Comparison of ENCODE assay signal across 33 cellular contexts in genomic region chr13:102538938-102539337, GRCh38.
"Had no signal": no experiment of that assay in that cellular context is flagged by ENCODE, and none has a peak within 500 bp of the region (broad histone marks: within the 10 kb centered on the region; RNA-seq: fewer than 3 reads in every experiment).

No MANE protein-coding gene starts in this region.

- ATAC-seq: activated naive CD4-positive, alpha-beta T cell treated with anti-CD3 and anti-CD28 coated beads, Interleukin-2, amount 50 U/mL, for 72 hours; activated naive CD8-positive, alpha-beta T cell treated with anti-CD3 and anti-CD28 coated beads, Interleukin-2, amount 50 U/mL, for 24 hours; activated T-cell treated with anti-CD3 and anti-CD28 coated beads, Interleukin-2, amount 50 U/mL, for 4 hours; activated T-cell treated with anti-CD3 and anti-CD28 coated beads, Interleukin-2, amount 50 U/mL, for 72 hours; activated T-helper 17 cell treated with anti-CD3 and anti-CD28 coated beads, Interleukin-2, amount 50 U/mL, for 72 hours; body of pancreas had no signal

- DNase-seq: activated effector memory CD4-positive, alpha-beta T cell treated with anti-CD3 and anti-CD28 coated beads, Interleukin-2, amount 50 U/mL, for 16 hours; activated effector memory CD4-positive, alpha-beta T cell treated with Interleukin-2 at 50 U/mL for 16 hours; activated gamma-delta T cell; activated gamma-delta T cell treated with Interleukin-2 at 50 U/mL for 16 hours; activated naive CD4-positive, alpha-beta T cell; activated naive CD4-positive, alpha-beta T cell treated with anti-CD3 and anti-CD28 coated beads for 36 hours; activated naive CD4-positive, alpha-beta T cell treated with anti-CD3 and anti-CD28 coated beads, Interleukin-2, amount 10 ng/mL, durations not matched to agents 7 days and 5 days; activated naive CD4-positive, alpha-beta T cell treated with anti-CD3 and anti-CD28 coated beads, Interleukin-2, amount 50 U/mL, for 16 hours; activated naive CD4-positive, alpha-beta T cell treated with Interleukin-2 at 50 U/mL for 16 hours; activated naive CD8-positive, alpha-beta T cell treated with anti-CD3 and anti-CD28 coated beads for 36 hours; activated naive CD8-positive, alpha-beta T cell treated with anti-CD3 and anti-CD28 coated beads, Interleukin-2, amount 10 ng/mL, durations not matched to agents 7 days and 5 days; activated naive CD8-positive, alpha-beta T cell treated with anti-CD3 and anti-CD28 coated beads, Interleukin-2, amount 50 U/mL, for 24 hours; activated T-cell treated with anti-CD3 and anti-CD28 coated beads, Interleukin-2, amount 50 U/mL, for 4 hours; activated T-cell treated with anti-CD3 and anti-CD28 coated beads, Interleukin-2, amount 50 U/mL, for 48 hours; activated T-cell treated with anti-CD3 and anti-CD28 coated beads, Interleukin-2, amount 50 U/mL, for 72 hours; adrenal gland; amniotic stem cell; amygdala; anterior cingulate cortex; aorta; body of pancreas; brain microvascular endothelial cell; caudate nucleus; central memory CD4-positive, alpha-beta T cell; cerebellar nuclear complex had no signal

- H3K4me3 ChIP-seq: adrenal gland, ascending aorta, body of pancreas, breast epithelium, cardiac muscle cell had no signal

- H3K27ac ChIP-seq: adrenal gland, ascending aorta, body of pancreas, brain microvascular endothelial cell, breast epithelium, cardiac muscle cell had no signal

- H3K4me1 ChIP-seq: adrenal gland, ascending aorta, body of pancreas, breast epithelium had no signal

- H3K27me3 ChIP-seq: adrenal gland, ascending aorta, body of pancreas, brain microvascular endothelial cell, breast epithelium, cardiac muscle cell had no signal

- H3K9me3 ChIP-seq: adrenal gland, ascending aorta, body of pancreas had no signal

- H3K36me3 ChIP-seq: adrenal gland, ascending aorta, brain microvascular endothelial cell, breast epithelium, cardiac muscle cell had no signal

- FAIRE-seq: astrocyte, bronchial epithelial cell, colon had no signal
